9 cellular contexts compared by ENCODE assay signal in genomic region chr6:129710722-129711631, GRCh38. TPM values are rescaled to one million over a fixed set of nuclear protein-coding genes. Genes with fewer than 3 reads are reported as not detected.
DNase-seq lines count a peak whose midpoint lies in the region; ATAC-seq and TF ChIP-seq lines count a peak whose summit lies in the region.
"Had no signal": no experiment of that assay in that cellular context is flagged by ENCODE, and none has a peak within 500 bp of the region (broad histone marks: within the 10 kb centered on the region; RNA-seq: fewer than 3 reads in every experiment).

No MANE protein-coding gene starts in this region.

- TF ChIP-seq CTCF in epithelial cell of esophagus (IDR thresholded peaks at IDR 0.05; ENCODE audit: insufficient read depth, low read depth, low read length, missing control alignments): no peak
- no peak for TF ChIP-seq CTCF in prostate gland (IDR thresholded peaks at IDR 0.05)
- TF ChIP-seq CTCF in GM13977 (IDR thresholded peaks at IDR 0.05; ENCODE audit: extremely low read depth, insufficient read depth, missing control alignments): no peak

- DNase-seq in ELR (ENCODE audit: low read depth): peak; percentile 20
- no peak for DNase-seq in SJCRH30
- DNase-seq in epithelial cell of esophagus (ENCODE audit: low read depth): no peak
- DNase-seq in prostate gland (ENCODE audit: low spot score): no peak
- DNase-seq in GM13977 (ENCODE audit: low spot score): no peak
- no peak for DNase-seq in NCI-H345 treated with DMSO at 0.1 percent for 48 hours (lab: John Stamatoyannopoulos, UW; ENCODE audit: unreplicated experiment)
- DNase-seq in NCI-H1694 (lab: John Stamatoyannopoulos, UW): no peak
- DNase-seq: KG1 had no signal

- H3K4me3 ChIP-seq in SJCRH30 (peak overlapping the region; percentile 58), epithelial cell of esophagus (ENCODE audit: low read length) (peak overlapping the region; percentile 63), prostate gland (peak overlapping the region; percentile 44 to 50)

- ATAC-seq in GM19351 (IDR thresholded peaks at IDR 0.05; ENCODE audit: unreplicated experiment): no peak

- no peak for TF ChIP-seq POLR2A in prostate gland (IDR thresholded peaks at IDR 0.05)

- no peaks in the 10 kb centered on the region for H3K36me3 ChIP-seq in SJCRH30
- H3K36me3 ChIP-seq in prostate gland: no peaks in the 10 kb centered on the region

- H3K4me1 ChIP-seq in SJCRH30 (peaks cover 2% of the 10 kb centered on the region; the same call in 1 of the 2 replicates), prostate gland (replicated peaks) (no peaks in the 10 kb centered on the region)

- H3K27me3 ChIP-seq in SJCRH30: no peaks in the 10 kb centered on the region
- H3K27me3 ChIP-seq in prostate gland (replicated peaks; ENCODE audit: insufficient read depth): no peaks in the 10 kb centered on the region

- no peaks in the 10 kb centered on the region for H3K9me3 ChIP-seq in SJCRH30 (replicated peaks)
- H3K9me3 ChIP-seq in prostate gland: no peaks in the 10 kb centered on the region

- H3K27ac ChIP-seq in SJCRH30: peak overlapping the region; percentile 29; the same call in 1 of the 2 replicates
- peak overlapping the region; percentile 76 to 78 for H3K27ac ChIP-seq in prostate gland

- WGBS in prostate gland: 42% methylated on average over 8 of the region's 8 CpGs

- in situ Hi-C loops in GM13977 (cut with MboI; ENCODE audit: low pct_unique_long_range_greater_than_20kb, low sequenced_read_pairs, unreplicated experiment): no loop called here

- intact Hi-C loops in prostate gland (cut with DNase I): no loop called here

RNA-seq across cellular contexts. Expression of gene ARHGAP18, which starts 1.0 kb away (rescaled TPM):
- 14.1 and 14.6 TPM in 2 replicates for total RNA-seq in SJCRH30 (2014; rRNA removed; shearing (Covaris generic))
- total RNA-seq in prostate gland: 10 to 100 TPM; 15.0 to 29.1 TPM
